In genomic region chr1:236565530-236565929, GRCh38 we compare ENCODE assay signal across 23 cellular contexts.
"Had no signal": no experiment of that assay in that cellular context is flagged by ENCODE, and none has a peak within 500 bp of the region (broad histone marks: within the 10 kb centered on the region; RNA-seq: fewer than 3 reads in every experiment).

No MANE protein-coding gene starts in this region.

- H3K4me3 ChIP-seq: body of pancreas, left lung, lower lobe of right lung, ovary, right lobe of liver, thoracic aorta, uterus had no signal

- H3K4me3 Mint-ChIP-seq: activated CD4-positive, alpha-beta T cell treated with anti-CD3 and anti-CD28 coated beads, Interleukin-2, amount 10 ng/mL, durations not matched to agents 7 days and 5 days; activated CD8-positive, alpha-beta T cell treated with anti-CD3 and anti-CD28 coated beads for 36 hours; activated naive CD4-positive, alpha-beta T cell treated with anti-CD3 and anti-CD28 coated beads, Interleukin-2, amount 10 ng/mL, durations not matched to agents 7 days and 5 days; activated T-helper 1 cell treated with anti-CD3 and anti-CD28 coated beads, Interleukin-12 subunit alpha, Interleukin-12 subunit beta, Interleukin-2, Interleukin-4 antibody, amounts not matched to agents 30 ng/mL and 10 ng/mL and 1 ng/mL, durations not matched to agents 14 hours and 24 hours and 36 hours; naive B cell; nephron progenitor cell; stimulated activated naive CD8-positive, alpha-beta T cell treated with anti-CD3 and anti-CD28 coated beads, Interleukin-15, Interleukin-2, amounts not matched to agents 100 ng/mL and 50 ng/mL, for 24 hours; type B pancreatic cell had no signal

- H3K9me3 Mint-ChIP-seq: activated CD4-positive, alpha-beta T cell treated with anti-CD3 and anti-CD28 coated beads, Interleukin-2, amount 10 ng/mL, durations not matched to agents 7 days and 5 days; activated CD8-positive, alpha-beta T cell treated with anti-CD3 and anti-CD28 coated beads for 36 hours; activated naive CD4-positive, alpha-beta T cell treated with anti-CD3 and anti-CD28 coated beads, Interleukin-2, amount 10 ng/mL, durations not matched to agents 7 days and 5 days; activated T-helper 1 cell treated with anti-CD3 and anti-CD28 coated beads, Interleukin-12 subunit alpha, Interleukin-12 subunit beta, Interleukin-2, Interleukin-4 antibody, amounts not matched to agents 30 ng/mL and 10 ng/mL and 1 ng/mL, durations not matched to agents 14 hours and 24 hours and 36 hours; naive B cell; nephron progenitor cell; stimulated activated naive CD8-positive, alpha-beta T cell treated with anti-CD3 and anti-CD28 coated beads, Interleukin-15, Interleukin-2, amounts not matched to agents 100 ng/mL and 50 ng/mL, for 24 hours; type B pancreatic cell had no signal

- H3K36me3 ChIP-seq: ovary, uterus had no signal

- ATAC-seq: activated CD8-positive, alpha-beta T cell treated with anti-CD3 and anti-CD28 coated beads for 36 hours; body of pancreas; left lung; lower lobe of right lung; right lobe of liver had no signal

- H3K27ac Mint-ChIP-seq: activated CD4-positive, alpha-beta T cell treated with anti-CD3 and anti-CD28 coated beads, Interleukin-2, amount 10 ng/mL, durations not matched to agents 7 days and 5 days; activated CD8-positive, alpha-beta T cell treated with anti-CD3 and anti-CD28 coated beads for 36 hours; nephron progenitor cell; progenitor cell of endocrine pancreas; stimulated activated naive CD8-positive, alpha-beta T cell treated with anti-CD3 and anti-CD28 coated beads, Interleukin-15, Interleukin-2, amounts not matched to agents 100 ng/mL and 50 ng/mL, for 24 hours; type B pancreatic cell had no signal

- H3K4me1 ChIP-seq: body of pancreas, left lung, lower lobe of right lung, right lobe of liver, uterus had no signal

- H3K9me3 ChIP-seq: body of pancreas, left lung, lower lobe of right lung, ovary, right lobe of liver, thoracic aorta, uterus had no signal

- H3K4me1 Mint-ChIP-seq: activated naive CD4-positive, alpha-beta T cell treated with anti-CD3 and anti-CD28 coated beads, Interleukin-2, amount 10 ng/mL, durations not matched to agents 7 days and 5 days; naive B cell; nephron progenitor cell had no signal

- H3K27me3 ChIP-seq: body of pancreas, left lung, ovary, right lobe of liver, uterus had no signal

- H3K27me3 Mint-ChIP-seq: activated CD4-positive, alpha-beta T cell treated with anti-CD3 and anti-CD28 coated beads, Interleukin-2, amount 10 ng/mL, durations not matched to agents 7 days and 5 days; activated CD8-positive, alpha-beta T cell treated with anti-CD3 and anti-CD28 coated beads for 36 hours; activated naive CD4-positive, alpha-beta T cell treated with anti-CD3 and anti-CD28 coated beads, Interleukin-2, amount 10 ng/mL, durations not matched to agents 7 days and 5 days; naive B cell; progenitor cell of endocrine pancreas; stimulated activated naive CD8-positive, alpha-beta T cell treated with anti-CD3 and anti-CD28 coated beads, Interleukin-15, Interleukin-2, amounts not matched to agents 100 ng/mL and 50 ng/mL, for 24 hours; type B pancreatic cell had no signal

- DNase-seq: activated CD4-positive, alpha-beta T cell treated with anti-CD3 and anti-CD28 coated beads, Interleukin-2, amount 10 ng/mL, durations not matched to agents 7 days and 5 days; activated CD4-positive, CD25-positive, alpha-beta regulatory T cell treated with anti-CD3 and anti-CD28 coated beads, Interleukin-2, amount 50 U/mL, for 72 hours; activated CD8-positive, alpha-beta T cell treated with anti-CD3 and anti-CD28 coated beads for 36 hours; activated effector memory CD4-positive, alpha-beta T cell treated with anti-CD3 and anti-CD28 coated beads, Interleukin-2, amount 50 U/mL, for 16 hours; activated naive CD4-positive, alpha-beta T cell treated with anti-CD3 and anti-CD28 coated beads, Interleukin-2, amount 10 ng/mL, durations not matched to agents 7 days and 5 days; body of pancreas; dermis blood vessel endothelial cell; effector CD4-positive, alpha-beta T cell; kidney glomerular epithelial cell; left lung; lower lobe of right lung; naive B cell; nephron progenitor cell; ovary; right lobe of liver; stimulated activated CD4-positive, alpha-beta T cell treated with anti-CD3 and anti-CD28 coated beads, Interleukin-2, amount 100 ng/mL, for 48 hours; T-helper 2 cell; uterus had no signal

- H3K27ac ChIP-seq: body of pancreas, left lung, lower lobe of right lung, ovary, right lobe of liver, thoracic aorta, uterus had no signal
